27 cellular contexts compared by ENCODE assay signal in genomic region chr21:36349315-36349714, GRCh38.
"Had no signal": no experiment of that assay in that cellular context is flagged by ENCODE, and none has a peak within 500 bp of the region (broad histone marks: within the 10 kb centered on the region; RNA-seq: fewer than 3 reads in every experiment).

No MANE protein-coding gene starts in this region.

- H3K4me3 ChIP-seq: ascending aorta, colonic mucosa, dorsolateral prefrontal cortex had no signal

- H3K36me3 ChIP-seq: colonic mucosa had no signal

- DNase-seq: activated B cell treated with CpG ODN at 0.5 μM for 24 hours; activated CD4-positive, alpha-beta T cell treated with anti-CD3 and anti-CD28 coated beads for 48 hours; activated CD4-positive, alpha-beta T cell treated with anti-CD3 and anti-CD28 coated beads, Interleukin-2, amount 50 U/mL, for 1 hour; activated CD4-positive, alpha-beta T cell treated with anti-CD3 and anti-CD28 coated beads, Interleukin-2, amount 50 U/mL, for 48 hours; activated CD8-positive, alpha-beta memory T cell treated with anti-CD3 and anti-CD28 coated beads for 24 hours; activated CD8-positive, alpha-beta T cell treated with anti-CD3 and anti-CD28 coated beads for 36 hours; activated gamma-delta T cell; activated naive CD4-positive, alpha-beta T cell; activated naive CD4-positive, alpha-beta T cell treated with anti-CD3 and anti-CD28 coated beads, Interleukin-2, amount 10 ng/mL, durations not matched to agents 7 days and 5 days; activated naive CD8-positive, alpha-beta T cell treated with anti-CD3 and anti-CD28 coated beads, Interleukin-2, amount 10 ng/mL, durations not matched to agents 7 days and 5 days; activated T-cell treated with anti-CD3 and anti-CD28 coated beads, Interleukin-2, amount 50 U/mL, for 48 hours; brain microvascular endothelial cell; colonic mucosa; dorsolateral prefrontal cortex; effector memory CD4-positive, alpha-beta T cell; endodermal cell; foreskin fibroblast; head of caudate nucleus; T-helper 1 cell; T-helper 17 cell; T1000; WERI-Rb-1 had no signal

- H3K4me1 Mint-ChIP-seq: activated B cell treated with CpG ODN at 0.5 μM for 24 hours; activated naive CD8-positive, alpha-beta T cell treated with anti-CD3 and anti-CD28 coated beads, Interleukin-2, amount 10 ng/mL, durations not matched to agents 7 days and 5 days; endodermal cell had no signal

- H3K4me3 Mint-ChIP-seq: activated B cell treated with CpG ODN at 0.5 μM for 24 hours; activated CD8-positive, alpha-beta T cell treated with anti-CD3 and anti-CD28 coated beads for 36 hours; activated naive CD4-positive, alpha-beta T cell treated with anti-CD3 and anti-CD28 coated beads, Interleukin-2, amount 10 ng/mL, durations not matched to agents 7 days and 5 days; activated naive CD8-positive, alpha-beta T cell treated with anti-CD3 and anti-CD28 coated beads, Interleukin-2, amount 10 ng/mL, durations not matched to agents 7 days and 5 days; central memory CD8-positive, alpha-beta T cell; dendritic cell treated with granulocyte-macrophage colony-stimulating factor and Interleukin-4, amounts not matched to agents 40 ng/mL and 50 ng/mL, for 4 days; endodermal cell; T-helper 17 cell; T-helper 2 cell treated with Interferon-gamma antibody and Interleukin-4, amounts not matched to agents 5 μg/mL and 100 μg/mL, for 36 hours had no signal

- H3K4me1 ChIP-seq: ascending aorta, colonic mucosa had no signal

- H3K27ac Mint-ChIP-seq: activated naive CD4-positive, alpha-beta T cell treated with anti-CD3 and anti-CD28 coated beads, Interleukin-2, amount 50 U/mL, for 72 hours; activated naive CD8-positive, alpha-beta T cell treated with anti-CD3 and anti-CD28 coated beads, Interleukin-2, amount 10 ng/mL, durations not matched to agents 7 days and 5 days; dendritic cell treated with granulocyte-macrophage colony-stimulating factor and Interleukin-4, amounts not matched to agents 40 ng/mL and 50 ng/mL, for 4 days; endodermal cell; T-helper 17 cell; T-helper 2 cell treated with Interferon-gamma antibody and Interleukin-4, amounts not matched to agents 5 μg/mL and 100 μg/mL, for 36 hours had no signal

- H3K27me3 ChIP-seq: ascending aorta, brain microvascular endothelial cell, colonic mucosa, dorsolateral prefrontal cortex had no signal

- H3K9me3 ChIP-seq: ascending aorta, colonic mucosa had no signal

- H3K9me3 Mint-ChIP-seq: activated B cell treated with CpG ODN at 0.5 μM for 24 hours; activated CD8-positive, alpha-beta T cell treated with anti-CD3 and anti-CD28 coated beads for 36 hours; activated naive CD4-positive, alpha-beta T cell treated with anti-CD3 and anti-CD28 coated beads, Interleukin-2, amount 10 ng/mL, durations not matched to agents 7 days and 5 days; activated naive CD4-positive, alpha-beta T cell treated with anti-CD3 and anti-CD28 coated beads, Interleukin-2, amount 50 U/mL, for 72 hours; activated naive CD8-positive, alpha-beta T cell treated with anti-CD3 and anti-CD28 coated beads, Interleukin-2, amount 10 ng/mL, durations not matched to agents 7 days and 5 days; central memory CD8-positive, alpha-beta T cell; dendritic cell treated with granulocyte-macrophage colony-stimulating factor and Interleukin-4, amounts not matched to agents 40 ng/mL and 50 ng/mL, for 4 days; endodermal cell; T-helper 2 cell treated with Interferon-gamma antibody and Interleukin-4, amounts not matched to agents 5 μg/mL and 100 μg/mL, for 36 hours had no signal

- H3K27me3 Mint-ChIP-seq: activated B cell treated with CpG ODN at 0.5 μM for 24 hours; activated CD8-positive, alpha-beta T cell treated with anti-CD3 and anti-CD28 coated beads for 36 hours; activated naive CD4-positive, alpha-beta T cell treated with anti-CD3 and anti-CD28 coated beads, Interleukin-2, amount 10 ng/mL, durations not matched to agents 7 days and 5 days; activated naive CD8-positive, alpha-beta T cell treated with anti-CD3 and anti-CD28 coated beads, Interleukin-2, amount 10 ng/mL, durations not matched to agents 7 days and 5 days; central memory CD8-positive, alpha-beta T cell; dendritic cell treated with granulocyte-macrophage colony-stimulating factor and Interleukin-4, amounts not matched to agents 40 ng/mL and 50 ng/mL, for 4 days; T-helper 17 cell had no signal

- ATAC-seq: activated CD8-positive, alpha-beta T cell treated with anti-CD3 and anti-CD28 coated beads for 36 hours; activated naive CD4-positive, alpha-beta T cell treated with anti-CD3 and anti-CD28 coated beads, Interleukin-2, amount 50 U/mL, for 72 hours; T-helper 17 cell had no signal

- H3K27ac ChIP-seq: colonic mucosa, dorsolateral prefrontal cortex, WERI-Rb-1 had no signal
